Comparison of ENCODE assay signal across 14 cellular contexts in genomic region chr6:12047304-12047703, GRCh38. TPM values are rescaled to one million over a fixed set of nuclear protein-coding genes. Genes with fewer than 3 reads are reported as not detected.
DNase-seq lines count a peak whose midpoint lies in the region; ATAC-seq and TF ChIP-seq lines count a peak whose summit lies in the region.
"Had no signal": no experiment of that assay in that cellular context is flagged by ENCODE, and none has a peak within 500 bp of the region (broad histone marks: within the 10 kb centered on the region; RNA-seq: fewer than 3 reads in every experiment).

No MANE protein-coding gene starts in this region.

- TF ChIP-seq POLR2A in GM19193 (IDR thresholded peaks at IDR 0.05; ENCODE audit: extremely low read depth, insufficient read depth, insufficient read length), result peak; percentile 48

- POLR2A ChIA-PET in activated CD4-positive, alpha-beta memory T cell treated with anti-CD3 and anti-CD28 coated beads for 36 hours (lab: Charles Lee), result interaction anchor here (1.2 to 2.2 kb wide), 2 partner anchors 35 to 39 kb away, joined by 3 to 10 read pairs; partner anchors contain the start of gene HIVEP1
- POLR2A ChIA-PET in activated CD4-positive, alpha-beta memory T cell treated with anti-CD3 and anti-CD28 coated beads, Interleukin-2, amount 10 ng/mL, durations not matched to agents 7 days and 5 days (lab: Charles Lee), result interaction anchor here (0.9 to 1.4 kb wide), 2 partner anchors 9 to 35 kb away, joined by 4 read pairs; partner anchors contain the start of gene HIVEP1

- peak overlapping the region; percentile 15 for H3K27ac Mint-ChIP-seq in activated CD4-positive, alpha-beta memory T cell treated with anti-CD3 and anti-CD28 coated beads for 36 hours
- no peak overlapping the region for H3K27ac Mint-ChIP-seq in activated CD4-positive, alpha-beta memory T cell treated with anti-CD3 and anti-CD28 coated beads, Interleukin-2, amount 10 ng/mL, durations not matched to agents 7 days and 5 days
- peak overlapping the region; percentile 86 for H3K27ac Mint-ChIP-seq in activated T-helper 1 cell treated with anti-CD3 and anti-CD28 coated beads, Interleukin-12 subunit alpha, Interleukin-12 subunit beta, Interleukin-2, Interleukin-4 antibody, amounts not matched to agents 30 ng/mL and 10 ng/mL and 1 ng/mL, durations not matched to agents 14 hours and 24 hours and 36 hours
- peak overlapping the region; percentile 91 for H3K27ac Mint-ChIP-seq in stimulated activated effector memory CD8-positive, alpha-beta T cell treated with anti-CD3 and anti-CD28 coated beads, Interleukin-12 subunit alpha, Interleukin-12 subunit beta, amount 100 ng/mL, for 72 hours

- no peak for ATAC-seq in stimulated activated effector memory CD8-positive, alpha-beta T cell treated with anti-CD3 and anti-CD28 coated beads, Interleukin-12 subunit alpha, Interleukin-12 subunit beta, amount 100 ng/mL, for 72 hours
- ATAC-seq in HG03280 (IDR thresholded peaks at IDR 0.05; ENCODE audit: unreplicated experiment) (no peak), HG03571 (IDR thresholded peaks at IDR 0.05; ENCODE audit: unreplicated experiment) (no peak)

- CTCF ChIA-PET in activated CD4-positive, alpha-beta memory T cell treated with anti-CD3 and anti-CD28 coated beads for 36 hours (lab: Charles Lee), result interaction anchor here (0.8 kb wide), 2 partner anchors 52 to 392 kb away, joined by 3 read pairs; no protein-coding TSS in a partner anchor
- CTCF ChIA-PET in activated CD4-positive, alpha-beta memory T cell treated with anti-CD3 and anti-CD28 coated beads, Interleukin-2, amount 10 ng/mL, durations not matched to agents 7 days and 5 days (lab: Charles Lee), result no interaction called here

- H3K36me3 Mint-ChIP-seq in activated CD4-positive, alpha-beta memory T cell treated with anti-CD3 and anti-CD28 coated beads for 36 hours, result peaks cover 14% of the 10 kb centered on the region
- H3K36me3 Mint-ChIP-seq in activated CD4-positive, alpha-beta memory T cell treated with anti-CD3 and anti-CD28 coated beads, Interleukin-2, amount 10 ng/mL, durations not matched to agents 7 days and 5 days (ENCODE audit: low read depth), result peaks cover 8% of the 10 kb centered on the region
- peaks cover 28% of the 10 kb centered on the region for H3K36me3 Mint-ChIP-seq in activated T-helper 1 cell treated with anti-CD3 and anti-CD28 coated beads, Interleukin-12 subunit alpha, Interleukin-12 subunit beta, Interleukin-2, Interleukin-4 antibody, amounts not matched to agents 30 ng/mL and 10 ng/mL and 1 ng/mL, durations not matched to agents 14 hours and 24 hours and 36 hours (ENCODE audit: low read depth)
- peaks cover 20% of the 10 kb centered on the region for H3K36me3 Mint-ChIP-seq in stimulated activated effector memory CD8-positive, alpha-beta T cell treated with anti-CD3 and anti-CD28 coated beads, Interleukin-12 subunit alpha, Interleukin-12 subunit beta, amount 100 ng/mL, for 72 hours

- intact Hi-C loops in activated CD4-positive, alpha-beta memory T cell treated with anti-CD3 and anti-CD28 coated beads for 36 hours (cut with micrococcal nuclease), result no loop called here
- intact Hi-C loops in activated T-helper 1 cell treated with anti-CD3 and anti-CD28 coated beads, Interleukin-12 subunit alpha, Interleukin-12 subunit beta, Interleukin-2, Interleukin-4 antibody, amounts not matched to agents 30 ng/mL and 10 ng/mL and 1 ng/mL, durations not matched to agents 14 hours and 24 hours and 36 hours (cut with micrococcal nuclease), result no loop called here

- H3K9me3 Mint-ChIP-seq in activated CD4-positive, alpha-beta memory T cell treated with anti-CD3 and anti-CD28 coated beads for 36 hours, result no peaks in the 10 kb centered on the region
- H3K9me3 Mint-ChIP-seq in activated CD4-positive, alpha-beta memory T cell treated with anti-CD3 and anti-CD28 coated beads, Interleukin-2, amount 10 ng/mL, durations not matched to agents 7 days and 5 days, result no peaks in the 10 kb centered on the region
- no peaks in the 10 kb centered on the region for H3K9me3 Mint-ChIP-seq in activated T-helper 1 cell treated with anti-CD3 and anti-CD28 coated beads, Interleukin-12 subunit alpha, Interleukin-12 subunit beta, Interleukin-2, Interleukin-4 antibody, amounts not matched to agents 30 ng/mL and 10 ng/mL and 1 ng/mL, durations not matched to agents 14 hours and 24 hours and 36 hours
- H3K9me3 Mint-ChIP-seq in stimulated activated effector memory CD8-positive, alpha-beta T cell treated with anti-CD3 and anti-CD28 coated beads, Interleukin-12 subunit alpha, Interleukin-12 subunit beta, amount 100 ng/mL, for 72 hours, result no peaks in the 10 kb centered on the region

- DNase-seq in activated CD4-positive, alpha-beta memory T cell treated with anti-CD3 and anti-CD28 coated beads for 36 hours, result no peak
- DNase-seq in activated CD4-positive, alpha-beta memory T cell treated with anti-CD3 and anti-CD28 coated beads, Interleukin-2, amount 10 ng/mL, durations not matched to agents 7 days and 5 days, result no peak
- DNase-seq in activated T-helper 1 cell treated with anti-CD3 and anti-CD28 coated beads, Interleukin-12 subunit alpha, Interleukin-12 subunit beta, Interleukin-2, Interleukin-4 antibody, amounts not matched to agents 30 ng/mL and 10 ng/mL and 1 ng/mL, durations not matched to agents 14 hours and 24 hours and 36 hours (ENCODE audit: low spot score), result no peak
- no peak for DNase-seq in stimulated activated effector memory CD8-positive, alpha-beta T cell treated with anti-CD3 and anti-CD28 coated beads, Interleukin-12 subunit alpha, Interleukin-12 subunit beta, amount 100 ng/mL, for 72 hours (ENCODE audit: low spot score in 2 of 2)
- no peak for DNase-seq in kidney glomerular epithelial cell (lab: John Stamatoyannopoulos, UW)
- DNase-seq: ACHN; activated T-cell treated with anti-CD3 and anti-CD28 coated beads for 4 hours; effector CD4-positive, alpha-beta T cell; NCI-H1417; NCI-H446 treated with DMSO at 0.1 percent for 48 hours; RPMI8226 had no signal

- H3K27me3 Mint-ChIP-seq in activated CD4-positive, alpha-beta memory T cell treated with anti-CD3 and anti-CD28 coated beads for 36 hours, result no peaks in the 10 kb centered on the region
- no peaks in the 10 kb centered on the region for H3K27me3 Mint-ChIP-seq in activated CD4-positive, alpha-beta memory T cell treated with anti-CD3 and anti-CD28 coated beads, Interleukin-2, amount 10 ng/mL, durations not matched to agents 7 days and 5 days
- no peaks in the 10 kb centered on the region for H3K27me3 Mint-ChIP-seq in activated T-helper 1 cell treated with anti-CD3 and anti-CD28 coated beads, Interleukin-12 subunit alpha, Interleukin-12 subunit beta, Interleukin-2, Interleukin-4 antibody, amounts not matched to agents 30 ng/mL and 10 ng/mL and 1 ng/mL, durations not matched to agents 14 hours and 24 hours and 36 hours (ENCODE audit: insufficient read depth)

- no peak overlapping the region for H3K4me3 Mint-ChIP-seq in activated CD4-positive, alpha-beta memory T cell treated with anti-CD3 and anti-CD28 coated beads for 36 hours
- no peak overlapping the region for H3K4me3 Mint-ChIP-seq in activated CD4-positive, alpha-beta memory T cell treated with anti-CD3 and anti-CD28 coated beads, Interleukin-2, amount 10 ng/mL, durations not matched to agents 7 days and 5 days
- no peak overlapping the region for H3K4me3 Mint-ChIP-seq in activated T-helper 1 cell treated with anti-CD3 and anti-CD28 coated beads, Interleukin-12 subunit alpha, Interleukin-12 subunit beta, Interleukin-2, Interleukin-4 antibody, amounts not matched to agents 30 ng/mL and 10 ng/mL and 1 ng/mL, durations not matched to agents 14 hours and 24 hours and 36 hours
- no peak overlapping the region for H3K4me3 Mint-ChIP-seq in stimulated activated effector memory CD8-positive, alpha-beta T cell treated with anti-CD3 and anti-CD28 coated beads, Interleukin-12 subunit alpha, Interleukin-12 subunit beta, amount 100 ng/mL, for 72 hours

- H3K4me1 Mint-ChIP-seq in activated CD4-positive, alpha-beta memory T cell treated with anti-CD3 and anti-CD28 coated beads for 36 hours (ENCODE audit: low read depth), result peaks cover 74% of the 10 kb centered on the region
- H3K4me1 Mint-ChIP-seq in activated CD4-positive, alpha-beta memory T cell treated with anti-CD3 and anti-CD28 coated beads, Interleukin-2, amount 10 ng/mL, durations not matched to agents 7 days and 5 days, result peaks cover 59% of the 10 kb centered on the region
- H3K4me1 Mint-ChIP-seq in activated T-helper 1 cell treated with anti-CD3 and anti-CD28 coated beads, Interleukin-12 subunit alpha, Interleukin-12 subunit beta, Interleukin-2, Interleukin-4 antibody, amounts not matched to agents 30 ng/mL and 10 ng/mL and 1 ng/mL, durations not matched to agents 14 hours and 24 hours and 36 hours (ENCODE audit: low read depth), result peaks cover 69% of the 10 kb centered on the region
- peaks cover 64% of the 10 kb centered on the region for H3K4me1 Mint-ChIP-seq in stimulated activated effector memory CD8-positive, alpha-beta T cell treated with anti-CD3 and anti-CD28 coated beads, Interleukin-12 subunit alpha, Interleukin-12 subunit beta, amount 100 ng/mL, for 72 hours

RNA-seq across cellular contexts. Expression of gene HIVEP1, which starts 35.2 kb away (rescaled TPM):
- 10 to 100 TPM; 43.2 to 43.8 TPM for total RNA-seq in activated CD4-positive, alpha-beta memory T cell treated with anti-CD3 and anti-CD28 coated beads for 36 hours
- 10 to 100 TPM; 21.7 to 27.8 TPM for total RNA-seq in activated CD4-positive, alpha-beta memory T cell treated with anti-CD3 and anti-CD28 coated beads, Interleukin-2, amount 10 ng/mL, durations not matched to agents 7 days and 5 days
- 69.8 and 72.7 TPM in 2 replicates for total RNA-seq in activated T-helper 1 cell treated with anti-CD3 and anti-CD28 coated beads, Interleukin-12 subunit alpha, Interleukin-12 subunit beta, Interleukin-2, Interleukin-4 antibody, amounts not matched to agents 30 ng/mL and 10 ng/mL and 1 ng/mL, durations not matched to agents 14 hours and 24 hours and 36 hours
